1 cellular context compared by ENCODE assay signal in the genomic region with DNA sequence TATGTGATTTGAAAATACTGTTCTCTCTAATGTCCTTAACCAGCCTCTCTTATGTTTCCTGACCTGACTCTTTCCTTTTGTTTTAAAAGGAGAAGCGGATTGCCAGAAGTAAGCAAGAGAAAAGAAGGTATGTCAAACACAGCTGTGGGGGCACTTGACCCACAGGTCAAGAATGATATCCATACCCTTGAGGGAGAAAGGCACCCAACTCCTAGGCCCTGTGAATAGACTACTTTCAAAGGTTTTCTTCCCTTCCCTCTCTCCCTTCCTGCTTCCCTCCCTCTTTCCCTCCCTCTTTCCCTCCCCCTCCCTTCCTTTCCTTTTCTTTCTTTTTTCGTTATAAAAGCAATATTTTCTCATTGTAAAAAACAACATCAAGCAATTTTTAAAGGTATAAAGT.
TF ChIP-seq lines count a peak whose summit lies in the region.

No MANE protein-coding gene starts in this region.

TF ChIP-seq in H1, 55 proteins besides CTCF, POLR2A, EP300 and RAD21 (continued from another document):
- TF ChIP-seq KDM1A (IDR thresholded peaks at IDR 0.05; ENCODE audit: borderline replicate concordance, low read length), result peak; percentile 73; the same call in 1 of the 2 replicates
